Comparison of ENCODE assay signal across 12 cellular contexts in genomic region chr22:27110985-27111451, GRCh38.
A peak's percentile ranks its signal among the peaks of the same experiment; 100 is the strongest.
DNase-seq lines count a peak whose midpoint lies in the region; ATAC-seq and TF ChIP-seq lines count a peak whose summit lies in the region.
"Had no signal": no experiment of that assay in that cellular context is flagged by ENCODE, and none has a peak within 500 bp of the region (broad histone marks: within the 10 kb centered on the region; RNA-seq: fewer than 3 reads in every experiment).

No MANE protein-coding gene starts in this region.

- CTCF ChIA-PET in PC-9 (lab: Charles Lee), result no interaction called here

- H3K27ac ChIP-seq in PC-9, result no peak overlapping the region
- no peak overlapping the region for H3K27ac ChIP-seq in fibroblast of lung (ENCODE audit: insufficient read depth, low read length)

- in situ Hi-C loops in GM13976 (cut with MboI; ENCODE audit: low sequenced_read_pairs, unreplicated experiment), result no loop called here

- H3K9me3 ChIP-seq in PC-9 (ENCODE audit: insufficient read depth, low read depth) (no peaks in the 10 kb centered on the region), fibroblast of lung (ENCODE audit: control insufficient read depth, insufficient read depth, low read depth, low read length) (no peaks in the 10 kb centered on the region)
- H3K9me3 ChIP-seq: uterus had no signal

- H3K4me1 ChIP-seq in PC-9 (replicated peaks; ENCODE audit: insufficient read depth) (peaks cover 71% of the 10 kb centered on the region), fibroblast of lung (ENCODE audit: control insufficient read depth, extremely low read depth, insufficient read depth, low read length) (peaks cover 25% of the 10 kb centered on the region)

- peaks cover 34% of the 10 kb centered on the region for H3F3A ChIP-seq in PC-9 (ENCODE audit: insufficient read depth, low read depth)

- BruUV-seq in PC-9 (replicated peaks; lab: Mats Ljungman, UMichigan), result no TSS peak

- H3K27me3 ChIP-seq in PC-9 (ENCODE audit: insufficient read depth, low read depth) (no peaks in the 10 kb centered on the region), fibroblast of lung (ENCODE audit: control insufficient read depth, insufficient read depth, low read length) (no peaks in the 10 kb centered on the region)
- H3K27me3 ChIP-seq: uterus had no signal

- no peaks in the 10 kb centered on the region for H3K9me2 ChIP-seq in PC-9 (ENCODE audit: insufficient read depth)

- TF ChIP-seq CTCF in PC-9 (conservative IDR thresholded peaks at IDR 0.05) (no peak), fibroblast of lung (conservative IDR thresholded peaks at IDR 0.05 in 1 of 2, IDR thresholded peaks at IDR 0.05 in 1 of 2; ENCODE audit: low read depth in 1 of 2, low read length in 2 of 2) (no peak), omental fat pad (IDR thresholded peaks at IDR 0.05) (no peak), GM13976 (IDR thresholded peaks at IDR 0.05; ENCODE audit: borderline replicate concordance, control extremely low read depth, extremely low read depth, insufficient read depth, missing control alignments) (no peak)

- H3K4me2 ChIP-seq in PC-9 (peak overlapping the region; percentile 35), fibroblast of lung (ENCODE audit: extremely low read depth, insufficient read depth, low read length) (peak overlapping the region; percentile 35)

- ATAC-seq in omental fat pad (ENCODE audit: low FRiP score), result peak; percentile 19
- ATAC-seq in HG03280 (IDR thresholded peaks at IDR 0.05; ENCODE audit: unreplicated experiment), result no peak
- no peak for ATAC-seq in HG03439 (IDR thresholded peaks at IDR 0.05; ENCODE audit: unreplicated experiment)
- ATAC-seq: effector memory CD8-positive, alpha-beta T cell had no signal

- H4K20me1 ChIP-seq in PC-9 (ENCODE audit: insufficient read depth) (no peaks in the 10 kb centered on the region), fibroblast of lung (ENCODE audit: control insufficient read depth, extremely low read depth, insufficient read depth, low read length) (no peaks in the 10 kb centered on the region)

- H3K36me3 ChIP-seq in PC-9 (ENCODE audit: low read depth), result no peaks in the 10 kb centered on the region
- H3K36me3 ChIP-seq in fibroblast of lung (ENCODE audit: control insufficient read depth, insufficient read depth, low read length), result no peaks in the 10 kb centered on the region
- H3K36me3 ChIP-seq: uterus had no signal

- POLR2A ChIA-PET in PC-9 (lab: Charles Lee; ENCODE audit: unreplicated experiment), result no interaction called here

- DNase-seq in GM03348 (ENCODE audit: low spot score) (peak; percentile 71), PC-9 (peak in 1 of 2 experiments; percentile 19), fibroblast of lung (ENCODE audit: low read depth in 2 of 2) (peak in 1 of 2 donors; percentile 96), omental fat pad (ENCODE audit: low spot score) (no peak), GM13976 (ENCODE audit: low spot score) (no peak), NCI-H1092 (lab: John Stamatoyannopoulos, UW) (no peak)
- DNase-seq: activated CD4-positive, alpha-beta T cell treated with anti-CD3 and anti-CD28 coated beads, Interleukin-2, amount 50 U/mL, for 4 hours; effector memory CD8-positive, alpha-beta T cell; NCI-H748 treated with DMSO at 0.1 percent for 48 hours; uterus had no signal

- H3K4me3 ChIP-seq in PC-9 (no peak overlapping the region), fibroblast of lung (replicated peaks in 1 of 4; ENCODE audit: control extremely low read depth in 1 of 4, insufficient read depth in 1 of 4, low read depth in 3 of 4, low read length in 4 of 4) (no peak overlapping the region)
- H3K4me3 ChIP-seq: uterus had no signal

- H3K79me2 ChIP-seq in PC-9 (ENCODE audit: low read depth) (no peaks in the 10 kb centered on the region), fibroblast of lung (ENCODE audit: control insufficient read depth, insufficient read depth, low read length) (no peaks in the 10 kb centered on the region)

- H2AFZ ChIP-seq in PC-9 (no peak overlapping the region), fibroblast of lung (ENCODE audit: low read length) (no peak overlapping the region)

- no peak overlapping the region for H3K9ac ChIP-seq in fibroblast of lung (ENCODE audit: insufficient read depth, low read length)

- intact Hi-C loops in PC-9 (cut with micrococcal nuclease; ENCODE audit: unreplicated experiment), result loop anchor here (5.0 kb wide), 1 partner anchor 361 kb away; no protein-coding TSS in a partner anchor
